Comparison of ENCODE assay signal across 7 cellular contexts in the genomic region with DNA sequence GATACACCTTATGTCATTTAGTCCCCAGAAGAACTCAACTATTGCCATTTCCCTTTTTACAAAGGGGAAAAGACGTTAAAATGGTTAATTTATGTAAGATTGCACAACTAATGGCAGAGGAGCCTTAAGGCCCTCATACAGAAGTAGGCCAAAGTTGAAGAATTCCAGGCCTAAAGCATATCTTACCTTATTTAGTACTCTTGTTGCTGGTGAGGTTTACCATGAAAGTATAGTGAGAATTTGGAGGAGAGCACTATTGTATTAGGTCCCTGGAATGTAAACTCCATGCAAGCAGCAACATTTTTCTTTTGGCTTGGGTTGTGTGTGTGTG. TPM values are rescaled to one million over a fixed set of nuclear protein-coding genes. Genes with fewer than 3 reads are reported as not detected.
DNase-seq lines count a peak whose midpoint lies in the region; ATAC-seq and TF ChIP-seq lines count a peak whose summit lies in the region.

No MANE protein-coding gene starts in this region.

- peak overlapping the region; percentile 71 to 82 (median 79) for H3K4me3 Mint-ChIP-seq in IgD-negative memory B cell
- peak overlapping the region; percentile 65 for H3K4me3 Mint-ChIP-seq in WTC11
- peak overlapping the region; percentile 81 for H3K4me3 Mint-ChIP-seq in stimulated activated effector memory CD8-positive, alpha-beta T cell treated with anti-CD3 and anti-CD28 coated beads, Interleukin-12 subunit alpha, Interleukin-12 subunit beta, amount 100 ng/mL, for 72 hours

- H3K9me3 Mint-ChIP-seq in IgD-negative memory B cell, result no peaks in the 10 kb centered on the region
- no peaks in the 10 kb centered on the region for H3K9me3 Mint-ChIP-seq in WTC11
- no peaks in the 10 kb centered on the region for H3K9me3 Mint-ChIP-seq in stimulated activated effector memory CD8-positive, alpha-beta T cell treated with anti-CD3 and anti-CD28 coated beads, Interleukin-12 subunit alpha, Interleukin-12 subunit beta, amount 100 ng/mL, for 72 hours

- H3K4me3 ChIP-seq in right cardiac atrium (ENCODE audit: low read length), result no peak overlapping the region

- H3K27me3 Mint-ChIP-seq in IgD-negative memory B cell (no peaks in the 10 kb centered on the region), WTC11 (ENCODE audit: low read depth) (peaks cover 27% of the 10 kb centered on the region)

- H3K27ac Mint-ChIP-seq in IgD-negative memory B cell, result peak overlapping the region in 2 of 3 donors; percentile 34 to 70
- H3K27ac Mint-ChIP-seq in WTC11, result no peak overlapping the region
- H3K27ac Mint-ChIP-seq in stimulated activated effector memory CD8-positive, alpha-beta T cell treated with anti-CD3 and anti-CD28 coated beads, Interleukin-12 subunit alpha, Interleukin-12 subunit beta, amount 100 ng/mL, for 72 hours, result peak overlapping the region; percentile 95

- intact Hi-C loops in right cardiac atrium (cut with DNase I), result no loop called here

- no peak for TF ChIP-seq CTCF in WTC11 (IDR thresholded peaks at IDR 0.05)

- H3K9me3 ChIP-seq in right cardiac atrium (ENCODE audit: control insufficient read depth, low read length), result no peaks in the 10 kb centered on the region

- CTCF ChIA-PET in WTC11 (lab: Charles Lee), result interaction anchor here (1.7 to 2.7 kb wide), 2 partner anchors 12 to 143 kb away, joined by 5 to 27 read pairs; no protein-coding TSS in a partner anchor

- DNase-seq in WTC11 (ENCODE audit: low spot score), result no peak
- no peak for DNase-seq in right cardiac atrium
- no peak for DNase-seq in stimulated activated effector memory CD8-positive, alpha-beta T cell treated with anti-CD3 and anti-CD28 coated beads, Interleukin-12 subunit alpha, Interleukin-12 subunit beta, amount 100 ng/mL, for 72 hours (ENCODE audit: low spot score in 2 of 2)
- DNase-seq in NCI-H510A (lab: John Stamatoyannopoulos, UW), result no peak
- no peak for DNase-seq in SKM-1 treated with dmso at 0.1 percent for 144 hours (lab: John Stamatoyannopoulos, UW; ENCODE audit: unreplicated experiment)

- POLR2A ChIA-PET in WTC11 (lab: Charles Lee), result no interaction called here

- H3K4me1 Mint-ChIP-seq in IgD-negative memory B cell, result peaks cover 8 to 17% (median 11%) of the 10 kb centered on the region in 3 donors
- H3K4me1 Mint-ChIP-seq in WTC11, result peaks cover 16% of the 10 kb centered on the region
- peaks cover 17% of the 10 kb centered on the region for H3K4me1 Mint-ChIP-seq in stimulated activated effector memory CD8-positive, alpha-beta T cell treated with anti-CD3 and anti-CD28 coated beads, Interleukin-12 subunit alpha, Interleukin-12 subunit beta, amount 100 ng/mL, for 72 hours

- H3K27ac ChIP-seq in right cardiac atrium (ENCODE audit: low read length), result peak overlapping the region; percentile 94

- no peaks in the 10 kb centered on the region for H3K36me3 Mint-ChIP-seq in IgD-negative memory B cell
- H3K36me3 Mint-ChIP-seq in WTC11, result no peaks in the 10 kb centered on the region
- peaks cover 10% of the 10 kb centered on the region for H3K36me3 Mint-ChIP-seq in stimulated activated effector memory CD8-positive, alpha-beta T cell treated with anti-CD3 and anti-CD28 coated beads, Interleukin-12 subunit alpha, Interleukin-12 subunit beta, amount 100 ng/mL, for 72 hours

- H3K4me1 ChIP-seq in right cardiac atrium (ENCODE audit: control insufficient read depth, insufficient read depth, low read length), result peaks cover 5% of the 10 kb centered on the region

- ATAC-seq in WTC11, result no peak
- no peak for ATAC-seq in right cardiac atrium
- no peak for ATAC-seq in stimulated activated effector memory CD8-positive, alpha-beta T cell treated with anti-CD3 and anti-CD28 coated beads, Interleukin-12 subunit alpha, Interleukin-12 subunit beta, amount 100 ng/mL, for 72 hours
- ATAC-seq in HG03025 (IDR thresholded peaks at IDR 0.05; ENCODE audit: low FRiP score, unreplicated experiment), result no peak

- WGBS in right cardiac atrium, result 61% methylated on average over 1 of the region's 1 CpG

- no peaks in the 10 kb centered on the region for H3K27me3 ChIP-seq in right cardiac atrium (ENCODE audit: control insufficient read depth, insufficient read depth)

TF ChIP-seq in WTC11, 78 proteins besides CTCF, POLR2A, EP300 and RAD21:
- 0 out of 2 replicates have a peak, but pooled peaks have one; percentile 23 for TF ChIP-seq GABPB1 (CRISPR knock-in tag; IDR thresholded peaks at IDR 0.05)
- TF ChIP-seq HMGA2 (CRISPR knock-in tag; IDR thresholded peaks at IDR 0.05), result no peak

RNA-seq across cellular contexts. Expression of gene CRPPA, which starts 0.7 kb away (rescaled TPM):
- polyA plus RNA-seq in IgD-negative memory B cell, result 0.79 TPM
- total RNA-seq in WTC11 (2021), result 0.66 to 0.87 TPM (median 0.76 TPM) in 3 replicates
- 10 to 100 TPM in 3 of 4 donors, 1 to 10 TPM in 1; 8.5 to 13.6 (median 10.5) TPM for total RNA-seq in right cardiac atrium
- 2.3 TPM for polyA plus RNA-seq in right cardiac atrium

RNA-seq across cellular contexts. Expression of gene SOSTDC1, which starts 43.5 kb away (rescaled TPM):
- not detected for polyA plus RNA-seq in IgD-negative memory B cell
- 0.09 to 0.23 TPM (median 0.15 TPM) in 3 replicates for total RNA-seq in WTC11 (2021)
- total RNA-seq in right cardiac atrium, result 10 to 100 TPM in 2 of 4 donors, 1 to 10 TPM in 2; 4.3 to 17.2 (median 9.3) TPM
- 9.5 TPM for polyA plus RNA-seq in right cardiac atrium
